1 cellular context compared by ENCODE assay signal in the genomic region with DNA sequence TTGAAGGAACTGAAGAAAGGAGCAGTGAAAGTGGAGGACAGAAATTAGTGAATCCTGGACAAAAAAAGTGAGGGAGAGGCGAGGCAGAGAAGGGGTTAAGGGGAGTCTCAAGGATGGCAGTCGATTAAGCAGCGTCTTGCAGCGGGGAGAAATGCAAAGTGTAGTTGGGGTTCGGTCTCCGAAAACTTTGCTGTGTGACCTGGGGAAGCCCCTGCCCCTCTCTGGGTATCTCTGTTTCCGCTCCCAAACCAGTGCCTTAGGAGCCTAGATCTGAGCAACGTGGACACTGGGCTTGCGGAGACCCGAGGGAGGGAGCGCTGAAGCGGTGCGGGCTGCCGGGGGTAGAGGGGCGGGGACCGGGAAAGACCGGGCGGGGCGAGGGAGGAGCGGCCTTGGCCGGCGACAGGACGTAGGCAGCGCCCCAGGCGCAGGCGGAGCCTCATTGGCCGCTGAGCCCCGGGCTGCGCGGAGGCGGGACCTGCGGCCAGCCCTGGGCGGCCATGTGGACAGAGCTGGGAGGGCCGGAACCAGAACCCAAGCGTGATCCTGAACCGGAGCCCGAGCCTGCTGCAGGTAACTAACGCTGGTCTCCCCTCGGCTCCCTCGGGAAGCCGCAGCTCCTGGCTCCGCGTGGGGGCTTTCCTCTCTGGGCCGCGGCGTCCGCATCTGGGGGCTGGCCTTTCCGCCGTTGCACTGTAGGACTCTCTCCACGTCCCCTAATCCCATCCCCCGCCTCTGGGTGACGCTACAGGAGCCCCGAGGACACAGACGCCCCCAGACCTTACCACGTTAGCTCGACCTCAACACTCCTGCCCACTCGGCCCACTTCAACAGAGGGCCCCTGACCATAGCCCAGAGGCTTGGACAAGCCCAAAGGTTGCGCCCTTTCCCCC.
TF ChIP-seq lines count a peak whose summit lies in the region.

A gene (plus strand): TSS at position 468 of the 893 bp plus-strand sequence. CDS start 3,047 bp downstream, outside the sequence.

TF ChIP-seq in HEK293, 187 proteins besides CTCF, POLR2A, EP300 and RAD21 (continued from another document):
- TF ChIP-seq, protein P1, sequence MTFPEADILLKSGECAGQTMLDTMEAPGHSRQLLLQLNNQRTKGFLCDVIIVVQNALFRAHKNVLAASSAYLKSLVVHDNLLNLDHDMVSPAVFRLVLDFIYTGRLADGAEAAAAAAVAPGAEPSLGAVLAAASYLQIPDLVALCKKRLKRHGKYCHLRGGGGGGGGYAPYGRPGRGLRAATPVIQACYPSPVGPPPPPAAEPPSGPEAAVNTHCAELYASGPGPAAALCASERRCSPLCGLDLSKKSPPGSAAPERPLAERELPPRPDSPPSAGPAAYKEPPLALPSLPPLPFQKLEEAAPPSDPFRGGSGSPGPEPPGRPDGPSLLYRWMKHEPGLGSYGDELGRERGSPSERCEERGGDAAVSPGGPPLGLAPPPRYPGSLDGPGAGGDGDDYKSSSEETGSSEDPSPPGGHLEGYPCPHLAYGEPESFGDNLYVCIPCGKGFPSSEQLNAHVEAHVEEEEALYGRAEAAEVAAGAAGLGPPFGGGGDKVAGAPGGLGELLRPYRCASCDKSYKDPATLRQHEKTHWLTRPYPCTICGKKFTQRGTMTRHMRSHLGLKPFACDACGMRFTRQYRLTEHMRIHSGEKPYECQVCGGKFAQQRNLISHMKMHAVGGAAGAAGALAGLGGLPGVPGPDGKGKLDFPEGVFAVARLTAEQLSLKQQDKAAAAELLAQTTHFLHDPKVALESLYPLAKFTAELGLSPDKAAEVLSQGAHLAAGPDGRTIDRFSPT (tag by site-specific recombination; IDR thresholded peaks at IDR 0.05), result peak; percentile 74
- TF ChIP-seq KLF1 (tag by site-specific recombination; IDR thresholded peaks at IDR 0.05) (peak; percentile 66), KLF8 (tag by site-specific recombination; IDR thresholded peaks at IDR 0.05) (0 out of 2 replicates have a peak, but pooled peaks have one; percentile 45), ZNF366 (tag by site-specific recombination; conservative IDR thresholded peaks at IDR 0.05) (peak; percentile 46), ZNF335 (tag by site-specific recombination; conservative IDR thresholded peaks at IDR 0.05) (peak; percentile 76), ZSCAN30 (tag by site-specific recombination; IDR thresholded peaks at IDR 0.05) (peak; percentile 47; the same call in 1 of the 2 replicates), ZNF501 (tag by site-specific recombination; IDR thresholded peaks at IDR 0.05) (0 out of 2 replicates have a peak, but pooled peaks have one; percentile 21), GLIS2 (tag by site-specific recombination; IDR thresholded peaks at IDR 0.05) (peak; percentile 71), HOXC10 (CRISPR knock-in tag; IDR thresholded peaks at IDR 0.05) (no peak), EGR2 (tag by site-specific recombination; IDR thresholded peaks at IDR 0.05; ENCODE audit: low read depth) (peak; percentile 89), ZNF341 (tag by site-specific recombination; IDR thresholded peaks at IDR 0.05; ENCODE audit: low read depth) (0 out of 2 replicates have a peak, but pooled peaks have one; percentile 22), ZNF132 (tag by site-specific recombination; IDR thresholded peaks at IDR 0.05; ENCODE audit: borderline replicate concordance) (no peak), ZNF600 (tag by site-specific recombination; IDR thresholded peaks at IDR 0.05) (0 out of 2 replicates have a peak, but pooled peaks have one; percentile 44), ZBTB48 (tag by site-specific recombination; IDR thresholded peaks at IDR 0.05) (peak; percentile 64), ZNF626 (tag by site-specific recombination; IDR thresholded peaks at IDR 0.05) (no peak), KLF9 (tag by site-specific recombination; IDR thresholded peaks at IDR 0.05; ENCODE audit: low read depth) (peak; percentile 70), ZBTB20 (tag by site-specific recombination; IDR thresholded peaks at IDR 0.05) (peak; percentile 90), ZNF561 (tag by site-specific recombination; IDR thresholded peaks at IDR 0.05; ENCODE audit: borderline replicate concordance) (no peak)
- TF ChIP-seq, protein P2, sequence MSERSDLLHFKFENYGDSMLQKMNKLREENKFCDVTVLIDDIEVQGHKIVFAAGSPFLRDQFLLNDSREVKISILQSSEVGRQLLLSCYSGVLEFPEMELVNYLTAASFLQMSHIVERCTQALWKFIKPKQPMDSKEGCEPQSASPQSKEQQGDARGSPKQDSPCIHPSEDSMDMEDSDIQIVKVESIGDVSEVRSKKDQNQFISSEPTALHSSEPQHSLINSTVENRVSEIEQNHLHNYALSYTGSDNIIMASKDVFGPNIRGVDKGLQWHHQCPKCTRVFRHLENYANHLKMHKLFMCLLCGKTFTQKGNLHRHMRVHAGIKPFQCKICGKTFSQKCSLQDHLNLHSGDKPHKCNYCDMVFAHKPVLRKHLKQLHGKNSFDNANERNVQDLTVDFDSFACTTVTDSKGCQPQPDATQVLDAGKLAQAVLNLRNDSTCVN (tag by site-specific recombination; optimal IDR thresholded peaks at IDR 0.05), result peak; percentile 37
- TF ChIP-seq, protein P3, sequence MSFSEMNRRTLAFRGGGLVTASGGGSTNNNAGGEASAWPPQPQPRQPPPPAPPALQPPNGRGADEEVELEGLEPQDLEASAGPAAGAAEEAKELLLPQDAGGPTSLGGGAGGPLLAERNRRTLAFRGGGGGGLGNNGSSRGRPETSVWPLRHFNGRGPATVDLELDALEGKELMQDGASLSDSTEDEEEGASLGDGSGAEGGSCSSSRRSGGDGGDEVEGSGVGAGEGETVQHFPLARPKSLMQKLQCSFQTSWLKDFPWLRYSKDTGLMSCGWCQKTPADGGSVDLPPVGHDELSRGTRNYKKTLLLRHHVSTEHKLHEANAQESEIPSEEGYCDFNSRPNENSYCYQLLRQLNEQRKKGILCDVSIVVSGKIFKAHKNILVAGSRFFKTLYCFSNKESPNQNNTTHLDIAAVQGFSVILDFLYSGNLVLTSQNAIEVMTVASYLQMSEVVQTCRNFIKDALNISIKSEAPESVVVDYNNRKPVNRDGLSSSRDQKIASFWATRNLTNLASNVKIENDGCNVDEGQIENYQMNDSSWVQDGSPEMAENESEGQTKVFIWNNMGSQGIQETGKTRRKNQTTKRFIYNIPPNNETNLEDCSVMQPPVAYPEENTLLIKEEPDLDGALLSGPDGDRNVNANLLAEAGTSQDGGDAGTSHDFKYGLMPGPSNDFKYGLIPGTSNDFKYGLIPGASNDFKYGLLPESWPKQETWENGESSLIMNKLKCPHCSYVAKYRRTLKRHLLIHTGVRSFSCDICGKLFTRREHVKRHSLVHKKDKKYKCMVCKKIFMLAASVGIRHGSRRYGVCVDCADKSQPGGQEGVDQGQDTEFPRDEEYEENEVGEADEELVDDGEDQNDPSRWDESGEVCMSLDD (tag by site-specific recombination; IDR thresholded peaks at IDR 0.05), result no peak
- TF ChIP-seq, protein P4, sequence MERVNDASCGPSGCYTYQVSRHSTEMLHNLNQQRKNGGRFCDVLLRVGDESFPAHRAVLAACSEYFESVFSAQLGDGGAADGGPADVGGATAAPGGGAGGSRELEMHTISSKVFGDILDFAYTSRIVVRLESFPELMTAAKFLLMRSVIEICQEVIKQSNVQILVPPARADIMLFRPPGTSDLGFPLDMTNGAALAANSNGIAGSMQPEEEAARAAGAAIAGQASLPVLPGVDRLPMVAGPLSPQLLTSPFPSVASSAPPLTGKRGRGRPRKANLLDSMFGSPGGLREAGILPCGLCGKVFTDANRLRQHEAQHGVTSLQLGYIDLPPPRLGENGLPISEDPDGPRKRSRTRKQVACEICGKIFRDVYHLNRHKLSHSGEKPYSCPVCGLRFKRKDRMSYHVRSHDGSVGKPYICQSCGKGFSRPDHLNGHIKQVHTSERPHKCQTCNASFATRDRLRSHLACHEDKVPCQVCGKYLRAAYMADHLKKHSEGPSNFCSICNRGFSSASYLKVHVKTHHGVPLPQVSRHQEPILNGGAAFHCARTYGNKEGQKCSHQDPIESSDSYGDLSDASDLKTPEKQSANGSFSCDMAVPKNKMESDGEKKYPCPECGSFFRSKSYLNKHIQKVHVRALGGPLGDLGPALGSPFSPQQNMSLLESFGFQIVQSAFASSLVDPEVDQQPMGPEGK (tag by site-specific recombination; IDR thresholded peaks at IDR 0.05), result peak; percentile 83
